ENCODE assay signal across 11 cellular contexts in the genomic region with DNA sequence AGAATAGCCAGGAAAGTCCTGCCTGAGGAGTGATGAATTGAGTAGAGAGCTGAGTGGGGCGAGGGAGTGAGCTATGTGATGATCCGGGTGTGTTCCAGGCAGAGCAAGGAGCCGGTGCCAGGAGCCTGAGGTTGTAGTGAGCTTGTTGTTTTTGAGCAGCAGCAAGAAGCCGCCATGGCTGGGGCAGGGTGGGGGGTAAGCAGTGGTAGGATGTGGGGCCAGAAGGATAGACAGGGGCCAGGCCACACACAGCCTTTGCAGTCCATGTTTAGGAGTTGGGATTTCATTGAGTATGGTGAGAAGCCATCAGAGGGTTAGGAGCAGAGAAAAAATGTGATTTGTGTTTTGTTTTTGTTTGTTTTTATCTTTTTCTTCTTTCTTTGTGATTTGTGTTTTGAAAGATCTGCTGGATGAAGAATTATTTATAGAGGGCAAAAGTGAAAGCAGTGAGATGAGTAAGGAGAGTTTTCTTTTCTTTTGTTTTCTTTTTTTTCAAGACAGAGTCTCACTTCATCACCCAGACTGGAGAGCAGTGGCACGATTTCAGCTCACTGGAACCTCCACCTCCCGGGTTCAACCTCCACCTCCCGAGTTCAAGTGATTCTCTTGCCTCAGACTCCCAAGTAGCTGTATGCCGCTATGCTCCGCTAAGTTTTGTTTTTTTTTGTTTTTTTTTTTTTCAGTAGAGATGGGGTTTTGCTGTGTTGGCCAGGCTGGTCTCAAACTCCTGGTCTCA.
DNase-seq lines count a peak whose midpoint lies in the region; ATAC-seq and TF ChIP-seq lines count a peak whose summit lies in the region.
"Had no signal": no experiment of that assay in that cellular context is flagged by ENCODE, and none has a peak within 500 bp of the region (broad histone marks: within the 10 kb centered on the region; RNA-seq: fewer than 3 reads in every experiment).

No MANE protein-coding gene starts in this region.

- no peak overlapping the region for H3K4me3 Mint-ChIP-seq in progenitor cell of endocrine pancreas (ENCODE audit: low read depth)

- ATAC-seq in GM21390 (IDR thresholded peaks at IDR 0.05; ENCODE audit: unreplicated experiment), result peak; percentile 94
- peak; percentile 87 for ATAC-seq in HG03159 (IDR thresholded peaks at IDR 0.05; ENCODE audit: unreplicated experiment)
- no peak for ATAC-seq in HG03469 (IDR thresholded peaks at IDR 0.05; ENCODE audit: unreplicated experiment)

- H3K36me3 Mint-ChIP-seq in progenitor cell of endocrine pancreas (ENCODE audit: insufficient read depth), result no peaks in the 10 kb centered on the region

- H3K4me2 ChIP-seq in BLaER1, result peak overlapping the region; percentile 8; the same call in 1 of the 2 replicates

- no peak overlapping the region for H3K9ac ChIP-seq in BLaER1

- H3K36me3 ChIP-seq in BLaER1, result peaks cover 90% of the 10 kb centered on the region

- TF ChIP-seq CTCF in progenitor cell of endocrine pancreas (IDR thresholded peaks at IDR 0.05; ENCODE audit: unreplicated experiment), result no peak

- no peak overlapping the region for H3K27ac Mint-ChIP-seq in progenitor cell of endocrine pancreas

- no peaks in the 10 kb centered on the region for H3K27me3 Mint-ChIP-seq in progenitor cell of endocrine pancreas

- peaks cover 16% of the 10 kb centered on the region for H3K4me1 ChIP-seq in BLaER1

- peaks cover 7% of the 10 kb centered on the region for H3K9me3 Mint-ChIP-seq in progenitor cell of endocrine pancreas (ENCODE audit: low read depth)

- H3K27ac ChIP-seq in BLaER1, result peak overlapping the region; percentile 41

- no peaks in the 10 kb centered on the region for H4K20me1 ChIP-seq in BLaER1

- H3K9me3 ChIP-seq in BLaER1, result peaks cover 24% of the 10 kb centered on the region

- H3K4me3 ChIP-seq in BLaER1, result no peak overlapping the region

- DNase-seq in dermis blood vessel endothelial cell, result peak; percentile 12
- no peak for DNase-seq in progenitor cell of endocrine pancreas (ENCODE audit: low spot score, unreplicated experiment)
- DNase-seq in iPS-NIHi7 (ENCODE audit: extremely low spot score), result no peak
- no peak for DNase-seq in SHP77 treated with DMSO at 0.1 percent for 48 hours (lab: John Stamatoyannopoulos, UW)
- DNase-seq: GF-D8, NCI-H2227 treated with DMSO at 0.1 percent for 48 hours, SIG-M5 had no signal

- no peaks in the 10 kb centered on the region for H3K4me1 Mint-ChIP-seq in progenitor cell of endocrine pancreas (ENCODE audit: low read depth)

- no peaks in the 10 kb centered on the region for H3K27me3 ChIP-seq in BLaER1
